ENCODE assay signal across 9 cellular contexts in the genomic region with DNA sequence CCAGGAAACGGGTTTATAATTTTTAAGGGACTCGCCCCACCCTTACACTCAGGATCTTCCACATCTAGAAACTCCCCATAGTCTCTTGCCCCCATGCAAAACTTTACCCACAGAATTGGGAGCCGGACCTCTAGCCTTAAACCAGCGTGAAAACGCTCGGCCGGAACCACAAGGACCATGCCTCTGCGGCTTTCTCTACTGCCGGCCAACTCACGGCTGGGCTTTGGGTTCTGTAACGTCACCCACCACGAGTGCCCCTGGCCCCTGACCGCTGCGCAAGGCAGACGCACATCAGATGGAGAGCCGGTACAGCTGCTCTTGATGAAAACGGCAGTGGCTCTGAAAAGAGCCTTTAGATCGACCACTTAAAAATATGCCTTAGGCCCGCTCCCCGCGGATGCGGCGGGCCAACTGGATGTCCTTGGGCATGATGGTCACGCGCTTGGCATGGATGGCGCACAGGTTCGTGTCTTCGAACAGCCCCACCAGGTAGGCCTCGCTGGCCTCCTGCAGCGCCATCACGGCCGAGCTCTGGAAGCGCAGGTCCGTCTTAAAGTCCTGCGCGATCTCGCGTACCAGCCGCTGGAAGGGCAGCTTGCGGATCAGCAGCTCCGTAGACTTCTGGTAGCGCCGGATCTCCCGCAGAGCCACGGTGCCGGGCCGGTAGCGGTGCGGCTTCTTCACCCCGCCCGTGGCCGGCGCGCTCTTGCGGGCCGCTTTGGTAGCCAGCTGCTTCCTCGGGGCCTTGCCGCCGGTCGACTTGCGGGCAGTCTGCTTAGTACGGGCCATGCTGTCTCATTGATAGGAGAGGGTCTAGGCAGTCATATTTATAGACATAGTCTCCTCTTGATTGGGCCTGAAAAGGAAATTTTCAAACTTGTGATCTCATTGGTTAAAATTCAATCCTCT. TPM values are rescaled to one million over a fixed set of nuclear protein-coding genes. Genes with fewer than 3 reads are reported as not detected.
DNase-seq lines count a peak whose midpoint lies in the region; ATAC-seq and TF ChIP-seq lines count a peak whose summit lies in the region.
"Not testable (repeated sequence)": the region's sequence is repeated elsewhere in the genome, so short reads cannot be mapped to it uniquely, and the experiment has no call there.
"Had no signal": no experiment of that assay in that cellular context is flagged by ENCODE, and none has a peak within 500 bp of the region (broad histone marks: within the 10 kb centered on the region; RNA-seq: fewer than 3 reads in every experiment).

No MANE protein-coding gene starts in this region.

- not testable (repeated sequence) for H2AFZ ChIP-seq in DND-41 (ENCODE audit: low read depth, low read length)

- H3K27me3 Mint-ChIP-seq in naive B cell; stimulated activated memory B cell treated with anti-CD40 and anti-IgM and Interleukin-4, amounts not matched to agents 10 μg/mL and 1 μg/mL and 100 μg/mL, for 72 hours: not testable (repeated sequence)

- H3K27me3 ChIP-seq in DND-41 (ENCODE audit: insufficient read depth, low read length, poor library complexity); SJSA1 (replicated peaks): not testable (repeated sequence)

- ATAC-seq in DND-41 (ENCODE audit: insufficient read depth, low read depth) (peak; percentile 44), naive B cell (ENCODE audit: low read depth in 2 of 2) (peak; percentile 42 to 44)
- peak; percentile 70 for ATAC-seq in stimulated activated memory B cell treated with anti-CD40 and anti-IgM and Interleukin-4, amounts not matched to agents 10 μg/mL and 1 μg/mL and 100 μg/mL, for 72 hours

- peaks cover 5 to 13% (median 9%) of the 10 kb centered on the region in 3 donors for H3K4me1 Mint-ChIP-seq in naive B cell
- H3K4me1 Mint-ChIP-seq in stimulated activated memory B cell treated with anti-CD40 and anti-IgM and Interleukin-4, amounts not matched to agents 10 μg/mL and 1 μg/mL and 100 μg/mL, for 72 hours, result not testable (repeated sequence)

- H3K4me1 ChIP-seq in DND-41 (ENCODE audit: insufficient read depth, low read length), result peaks cover 11% of the 10 kb centered on the region
- H3K4me1 ChIP-seq in SJSA1 (replicated peaks), result not testable (repeated sequence)

- H3K79me2 ChIP-seq in DND-41 (ENCODE audit: insufficient read depth, low read length), result not testable (repeated sequence)

- H3K36me3 ChIP-seq in DND-41 (ENCODE audit: insufficient read depth, low read length); SJSA1: not testable (repeated sequence)

- not testable (repeated sequence) for H3K9me3 Mint-ChIP-seq in naive B cell; stimulated activated memory B cell treated with anti-CD40 and anti-IgM and Interleukin-4, amounts not matched to agents 10 μg/mL and 1 μg/mL and 100 μg/mL, for 72 hours

- H4K20me1 ChIP-seq in DND-41 (ENCODE audit: insufficient read depth, low read length), result not testable (repeated sequence)

- peak; percentile 81 for DNase-seq in DND-41
- DNase-seq in HFF-Myc (ENCODE audit: extremely low read depth, low read depth), result peak; percentile 58
- peak; percentile 75 for DNase-seq in NCI-H1436 (lab: John Stamatoyannopoulos, UW)
- peak; percentile 53 to 71 for DNase-seq in SJSA1 (ENCODE audit: low read depth in 1 of 2, low spot score in 2 of 2)
- DNase-seq in activated gamma-delta T cell treated with Interleukin-2 at 50 U/mL for 16 hours, result peak; percentile 57
- peak; percentile 67 for DNase-seq in fibroblast of the conjunctiva (ENCODE audit: low read depth)
- DNase-seq in naive B cell, result peak; percentile 84

- TF ChIP-seq CTCF in DND-41 (IDR thresholded peaks at IDR 0.05; ENCODE audit: borderline replicate concordance, extremely low read depth, low read length, poor library complexity, severe bottlenecking); HFF-Myc (IDR thresholded peaks at IDR 0.05; ENCODE audit: low read depth, low read length, missing control alignments): not testable (repeated sequence)

- peak overlapping the region; percentile 61 to 99 (median 94) for H3K27ac Mint-ChIP-seq in naive B cell
- peak overlapping the region; percentile 88 for H3K27ac Mint-ChIP-seq in stimulated activated memory B cell treated with anti-CD40 and anti-IgM and Interleukin-4, amounts not matched to agents 10 μg/mL and 1 μg/mL and 100 μg/mL, for 72 hours

- H3K4me3 ChIP-seq in DND-41 (ENCODE audit: low read depth in 1 of 2, low read length in 2 of 2), result peak overlapping the region in 1 of 2 experiments; percentile 53; a peak in 2 of 4 replicates
- peak overlapping the region; percentile 44 for H3K4me3 ChIP-seq in HFF-Myc (replicated peaks; ENCODE audit: low read depth, low read length)
- peak overlapping the region; percentile 42 for H3K4me3 ChIP-seq in SJSA1

- H3K4me3 Mint-ChIP-seq in naive B cell, result peak overlapping the region; percentile 84 to 100 (median 98)
- peak overlapping the region; percentile 86 for H3K4me3 Mint-ChIP-seq in stimulated activated memory B cell treated with anti-CD40 and anti-IgM and Interleukin-4, amounts not matched to agents 10 μg/mL and 1 μg/mL and 100 μg/mL, for 72 hours

- peak overlapping the region; percentile 54 for H3K9ac ChIP-seq in DND-41 (ENCODE audit: low read depth, low read length)

- H3K9me3 ChIP-seq in DND-41 (ENCODE audit: insufficient read depth, low read length, severe bottlenecking); SJSA1 (replicated peaks): not testable (repeated sequence)

- peak overlapping the region; percentile 54 for H3K4me2 ChIP-seq in DND-41 (ENCODE audit: insufficient read depth, low read length)

- H3K36me3 Mint-ChIP-seq in naive B cell; stimulated activated memory B cell treated with anti-CD40 and anti-IgM and Interleukin-4, amounts not matched to agents 10 μg/mL and 1 μg/mL and 100 μg/mL, for 72 hours: not testable (repeated sequence)

- H3K27ac ChIP-seq in DND-41 (ENCODE audit: low read length) (peak overlapping the region; percentile 82), SJSA1 (peak overlapping the region; percentile 64)

RNA-seq across cellular contexts. Expression of a gene that starts 30.7 kb away (rescaled TPM):
- not detected in 2 replicates for total RNA-seq in SJSA1 (2014; rRNA removed; shearing (Covaris generic))
- not detected for polyA plus RNA-seq in naive B cell (ENCODE audit: low read depth in 6 of 6)
- total RNA-seq: pulmonary artery endothelial cell had no signal
